Comparison of ENCODE assay signal across 24 cellular contexts in genomic region chr6:148457843-148458159, GRCh38.
"Had no signal": no experiment of that assay in that cellular context is flagged by ENCODE, and none has a peak within 500 bp of the region (broad histone marks: within the 10 kb centered on the region; RNA-seq: fewer than 3 reads in every experiment).

No MANE protein-coding gene starts in this region.

- H3K9me3 Mint-ChIP-seq: activated B cell treated with CpG ODN at 0.5 μM for 24 hours; mesothelial cell of epicardium; naive B cell; nephron progenitor cell; stimulated activated naive B cell treated with anti-CD40 and anti-IgM and Interleukin-4, amounts not matched to agents 10 μg/mL and 1 μg/mL and 100 μg/mL, for 72 hours; T-cell had no signal

- H3K27ac Mint-ChIP-seq: activated B cell treated with CpG ODN at 0.5 μM for 24 hours; activated naive CD8-positive, alpha-beta T cell; mesothelial cell of epicardium; naive B cell; nephron progenitor cell; progenitor cell of endocrine pancreas; stimulated activated naive B cell treated with anti-CD40 and anti-IgM and Interleukin-4, amounts not matched to agents 10 μg/mL and 1 μg/mL and 100 μg/mL, for 72 hours; T-cell had no signal

- H3K27me3 Mint-ChIP-seq: activated naive CD8-positive, alpha-beta T cell; progenitor cell of endocrine pancreas had no signal

- H3K9me3 ChIP-seq: body of pancreas, heart left ventricle, neutrophil, ovary, right lobe of liver, tibial nerve had no signal

- ATAC-seq: body of pancreas; esophagus mucosa; heart left ventricle; right lobe of liver; stimulated activated naive B cell treated with anti-CD40 and anti-IgM and Interleukin-4, amounts not matched to agents 10 μg/mL and 1 μg/mL and 100 μg/mL, for 72 hours; T-cell had no signal

- H3K36me3 ChIP-seq: neutrophil, ovary, right lobe of liver had no signal

- H3K4me3 Mint-ChIP-seq: activated B cell treated with CpG ODN at 0.5 μM for 24 hours; activated naive CD8-positive, alpha-beta T cell; mesothelial cell of epicardium; naive B cell; nephron progenitor cell; stimulated activated naive B cell treated with anti-CD40 and anti-IgM and Interleukin-4, amounts not matched to agents 10 μg/mL and 1 μg/mL and 100 μg/mL, for 72 hours; T-cell had no signal

- H3K4me3 ChIP-seq: body of pancreas, coronary artery, dorsolateral prefrontal cortex, heart left ventricle, ovary, right lobe of liver, tibial nerve had no signal

- H3K4me1 Mint-ChIP-seq: activated B cell treated with CpG ODN at 0.5 μM for 24 hours; naive B cell; stimulated activated naive B cell treated with anti-CD40 and anti-IgM and Interleukin-4, amounts not matched to agents 10 μg/mL and 1 μg/mL and 100 μg/mL, for 72 hours; T-cell had no signal

- H3K27me3 ChIP-seq: body of pancreas, dorsolateral prefrontal cortex, heart left ventricle, ovary, right lobe of liver, tibial nerve had no signal

- DNase-seq: activated B cell treated with CpG ODN at 0.5 μM for 24 hours; activated naive CD4-positive, alpha-beta T cell; anterior cingulate cortex; body of pancreas; cerebellar nuclear complex; dorsolateral prefrontal cortex; effector memory CD4-positive, alpha-beta T cell; heart left ventricle; naive B cell; nephron progenitor cell; ovary; right lobe of liver; stimulated activated CD4-positive, alpha-beta T cell treated with anti-CD3 and anti-CD28 coated beads, Interleukin-12 subunit alpha, Interleukin-12 subunit beta, amount 100 ng/mL, for 4 hours; stimulated activated CD4-positive, alpha-beta T cell treated with anti-CD3 and anti-CD28 coated beads, Interleukin-4, amount 100 ng/mL, for 4 hours; stimulated activated CD8-positive, alpha-beta memory T cell treated with anti-CD3 and anti-CD28 coated beads, Interleukin-4, amount 100 ng/mL, for 48 hours; stimulated activated naive B cell treated with anti-CD40 and anti-IgM and Interleukin-4, amounts not matched to agents 10 μg/mL and 1 μg/mL and 100 μg/mL, for 72 hours; T-cell had no signal

- H3K27ac ChIP-seq: body of pancreas, coronary artery, neutrophil, ovary, right lobe of liver, tibial nerve had no signal

- H3K4me1 ChIP-seq: body of pancreas had no signal

- H3K36me3 Mint-ChIP-seq: activated naive CD8-positive, alpha-beta T cell; naive B cell; stimulated activated naive B cell treated with anti-CD40 and anti-IgM and Interleukin-4, amounts not matched to agents 10 μg/mL and 1 μg/mL and 100 μg/mL, for 72 hours; T-cell had no signal
